In genomic region chr9:5832093-5832542, GRCh38 we compare ENCODE assay signal across 8 cellular contexts. TPM values are rescaled to one million over a fixed set of nuclear protein-coding genes. Genes with fewer than 3 reads are reported as not detected.
DNase-seq lines count a peak whose midpoint lies in the region; ATAC-seq lines count a peak whose summit lies in the region.

No MANE protein-coding gene starts in this region.

- H3K27ac Mint-ChIP-seq in activated CD4-positive, alpha-beta memory T cell treated with anti-CD3 and anti-CD28 coated beads for 36 hours = peak overlapping the region; percentile 14

- peak overlapping the region; percentile 86 for H3K4me3 Mint-ChIP-seq in activated CD4-positive, alpha-beta memory T cell treated with anti-CD3 and anti-CD28 coated beads for 36 hours

- H3K36me3 Mint-ChIP-seq in activated CD4-positive, alpha-beta memory T cell treated with anti-CD3 and anti-CD28 coated beads for 36 hours = peaks cover 13% of the 10 kb centered on the region

- peak; percentile 25 for ATAC-seq in HG03520 (IDR thresholded peaks at IDR 0.05; ENCODE audit: unreplicated experiment)
- ATAC-seq in GM19351 (IDR thresholded peaks at IDR 0.05; ENCODE audit: unreplicated experiment) = no peak

- peak; percentile 70 for DNase-seq in NCI-H2196 (lab: John Stamatoyannopoulos, UW; ENCODE audit: unreplicated experiment)
- DNase-seq in NCI-H2196 treated with DMSO at 0.1 percent for 48 hours (lab: John Stamatoyannopoulos, UW; ENCODE audit: unreplicated experiment) = no peak
- DNase-seq in activated CD4-positive, alpha-beta memory T cell treated with anti-CD3 and anti-CD28 coated beads for 36 hours = no peak
- DNase-seq in germinal center (ENCODE audit: low spot score) = peak; percentile 66
- DNase-seq in HPDE6-E6E7 (ENCODE audit: extremely low spot score) = no peak

- H3K4me1 ChIP-seq in rectal smooth muscle tissue (ENCODE audit: control insufficient read depth, insufficient read depth, low read length) = peaks cover 11% of the 10 kb centered on the region

- H3K27me3 ChIP-seq in rectal smooth muscle tissue (ENCODE audit: control insufficient read depth, insufficient read depth, low read length) = no peaks in the 10 kb centered on the region

- peaks cover 42% of the 10 kb centered on the region for H3K4me1 Mint-ChIP-seq in activated CD4-positive, alpha-beta memory T cell treated with anti-CD3 and anti-CD28 coated beads for 36 hours (ENCODE audit: low read depth)

- CTCF ChIA-PET in activated CD4-positive, alpha-beta memory T cell treated with anti-CD3 and anti-CD28 coated beads for 36 hours (lab: Charles Lee) = interaction anchor here (0.8 to 6.2 kb wide), 18 partner anchors 11 to 229 kb away, joined by 3 to 55 read pairs (median 6); no protein-coding TSS in a partner anchor

- no peaks in the 10 kb centered on the region for H3K36me3 ChIP-seq in rectal smooth muscle tissue (ENCODE audit: control insufficient read depth, insufficient read depth, low read length)

- no peaks in the 10 kb centered on the region for H3K27me3 Mint-ChIP-seq in activated CD4-positive, alpha-beta memory T cell treated with anti-CD3 and anti-CD28 coated beads for 36 hours

- H3K4me3 ChIP-seq in rectal smooth muscle tissue (ENCODE audit: low read length) = peak overlapping the region; percentile 96

- no peak overlapping the region for H3K27ac ChIP-seq in rectal smooth muscle tissue (ENCODE audit: low read depth, low read length)

- H3K9ac ChIP-seq in rectal smooth muscle tissue (ENCODE audit: low read length) = peak overlapping the region; percentile 74

- POLR2A ChIA-PET in activated CD4-positive, alpha-beta memory T cell treated with anti-CD3 and anti-CD28 coated beads for 36 hours (lab: Charles Lee) = interaction anchor here (0.7 to 2.6 kb wide), 4 partner anchors 10 to 223 kb away, joined by 3 to 13 read pairs (median 4); no protein-coding TSS in a partner anchor

- no peaks in the 10 kb centered on the region for H3K9me3 Mint-ChIP-seq in activated CD4-positive, alpha-beta memory T cell treated with anti-CD3 and anti-CD28 coated beads for 36 hours

- intact Hi-C loops in activated CD4-positive, alpha-beta memory T cell treated with anti-CD3 and anti-CD28 coated beads for 36 hours (cut with micrococcal nuclease) = loop anchor here (2.0 to 5.0 kb wide), 6 partner anchors 21 to 1155 kb away; partner anchors contain the start of genes CD274, CDC37L1 and RIC1

RNA-seq across cellular contexts. Expression of gene ERMP1, which starts 0.8 kb away (rescaled TPM):
- 10 to 100 TPM; 23.2 to 24.0 TPM for total RNA-seq in activated CD4-positive, alpha-beta memory T cell treated with anti-CD3 and anti-CD28 coated beads for 36 hours

RNA-seq across cellular contexts. Expression of gene MLANA, which starts 58.6 kb away (rescaled TPM):
- total RNA-seq in activated CD4-positive, alpha-beta memory T cell treated with anti-CD3 and anti-CD28 coated beads for 36 hours = not detected

Comparison
In these comparisons a context has a peak if more than half of its experiments do, and no peak if none do; other contexts are left out.
1. DNase-seq: peak in NCI-H2196 (single experiment) and germinal center (single experiment); none in NCI-H2196 treated with DMSO at 0.1 percent for 48 hours (single experiment), activated CD4-positive, alpha-beta memory T cell treated with anti-CD3 and anti-CD28 coated beads for 36 hours (single experiment) and HPDE6-E6E7 (single experiment).